9 cellular contexts compared by ENCODE assay signal in genomic region chr15:96416934-96417759, GRCh38.
A peak's percentile ranks its signal among the peaks of the same experiment; 100 is the strongest.
DNase-seq lines count a peak whose midpoint lies in the region; ATAC-seq and TF ChIP-seq lines count a peak whose summit lies in the region.
"Had no signal": no experiment of that assay in that cellular context is flagged by ENCODE, and none has a peak within 500 bp of the region (broad histone marks: within the 10 kb centered on the region; RNA-seq: fewer than 3 reads in every experiment).

No MANE protein-coding gene starts in this region.

- H3K4me1 ChIP-seq in SK-N-SH (ENCODE audit: control insufficient read depth in 1 of 2, insufficient read depth in 2 of 2, low read depth in 1 of 2, low read length in 1 of 2) (peaks cover 0 to 6% of the 10 kb centered on the region in 2 experiments; a peak in 1 of 4 replicates), left lung (peaks cover 0 to 10% of the 10 kb centered on the region in 2 donors), thoracic aorta (ENCODE audit: control insufficient read depth in 1 of 2, low read depth in 2 of 2) (peaks cover 7 to 19% of the 10 kb centered on the region in 2 donors)

- no peaks in the 10 kb centered on the region for H3F3A ChIP-seq in SK-N-SH (replicated peaks; ENCODE audit: insufficient read depth)

- DNase-seq in SK-N-SH (no peak), ecto neural progenitor cell (ENCODE audit: low spot score) (peak; percentile 70), left lung (peak in 1 of 2 donors; percentile 68), thoracic aorta (ENCODE audit: low spot score) (no peak), NCI-H2171 treated with DMSO at 0.1 percent for 48 hours (lab: John Stamatoyannopoulos, UW) (no peak), GDM1 (lab: John Stamatoyannopoulos, UW) (no peak)
- DNase-seq in activated T-cell treated with anti-CD3 and anti-CD28 coated beads, Interleukin-2, amount 50 U/mL, for 48 hours, result no peak
- DNase-seq: NCI-H2107 had no signal

- no peak for TF ChIP-seq EP300 in SK-N-SH (IDR thresholded peaks at IDR 0.05; ENCODE audit: borderline replicate concordance in 1 of 2, low read depth in 1 of 2, low read length in 1 of 2)

- H3K4me2 ChIP-seq in SK-N-SH, result peak overlapping the region; percentile 57; the same call in 1 of the 2 replicates

- H3K9me3 ChIP-seq in SK-N-SH (no peaks in the 10 kb centered on the region), left lung (no peaks in the 10 kb centered on the region), thoracic aorta (no peaks in the 10 kb centered on the region)

- no peak for ATAC-seq in SK-N-SH treated with all-trans-retinoic acid at 6 μM for 48 hours
- peak; percentile 33 for ATAC-seq in left lung
- no peak for ATAC-seq in thoracic aorta (ENCODE audit: insufficient number of reproducible peaks, low FRiP score, low read depth)

- no peak overlapping the region for H3K9ac ChIP-seq in SK-N-SH

- intact Hi-C loops in left lung (cut with DNase I), result no loop called here

- H2AFZ ChIP-seq in SK-N-SH (ENCODE audit: low read depth), result no peak overlapping the region

- WGBS in SK-N-SH (ENCODE audit: low lambda C conversion rate), result 3% methylated on average over 42 of the region's 51 CpGs

- H3K4me3 ChIP-seq in SK-N-SH (ENCODE audit: low read depth in 2 of 2, low read length in 1 of 2) (no peak overlapping the region), left lung (no peak overlapping the region), thoracic aorta (peak overlapping the region; percentile 53)

- H3K27ac ChIP-seq in SK-N-SH (ENCODE audit: low read depth in 2 of 2, low read length in 1 of 2), result no peak overlapping the region
- H3K27ac ChIP-seq in left lung, result no peak overlapping the region
- H3K27ac ChIP-seq in thoracic aorta, result no peak overlapping the region

- H3K9me2 ChIP-seq in SK-N-SH, result no peaks in the 10 kb centered on the region

- no peaks in the 10 kb centered on the region for H3K79me2 ChIP-seq in SK-N-SH (ENCODE audit: insufficient read depth)

- no peak for TF ChIP-seq CTCF in SK-N-SH (IDR thresholded peaks at IDR 0.05)
- no peak for TF ChIP-seq CTCF in left lung (IDR thresholded peaks at IDR 0.05)
- TF ChIP-seq CTCF in thoracic aorta (IDR thresholded peaks at IDR 0.05), result no peak

- no peaks in the 10 kb centered on the region for H3K36me3 ChIP-seq in SK-N-SH (replicated peaks in 1 of 2; ENCODE audit: control insufficient read depth in 1 of 2, insufficient read depth in 2 of 2, low read length in 1 of 2)
- H3K36me3 ChIP-seq in left lung, result no peaks in the 10 kb centered on the region
- no peaks in the 10 kb centered on the region for H3K36me3 ChIP-seq in thoracic aorta

- H3K27me3 ChIP-seq in SK-N-SH (ENCODE audit: insufficient read depth), result peaks cover 48% of the 10 kb centered on the region; the same call in 1 of the 2 replicates
- H3K27me3 ChIP-seq in left lung, result peaks cover 95 to 100% of the 10 kb centered on the region in 2 donors
- peaks cover 42% of the 10 kb centered on the region for H3K27me3 ChIP-seq in thoracic aorta (replicated peaks; ENCODE audit: insufficient read depth)

- POLR2A ChIA-PET in SK-N-SH (lab: Yijun Ruan, JAX), result no interaction called here

- TF ChIP-seq RAD21 in SK-N-SH (IDR thresholded peaks at IDR 0.05; ENCODE audit: low read length), result no peak

- H4K20me1 ChIP-seq in SK-N-SH (ENCODE audit: insufficient read depth), result no peaks in the 10 kb centered on the region

- CTCF ChIA-PET in SK-N-SH (lab: Yijun Ruan, JAX), result interaction anchor here (0.9 kb wide), 1 partner anchor 168 kb away, joined by 5 read pairs; no protein-coding TSS in a partner anchor

TF ChIP-seq in SK-N-SH, 30 proteins besides CTCF, POLR2A, EP300 and RAD21:
- TF ChIP-seq RCOR1 (IDR thresholded peaks at IDR 0.05; ENCODE audit: low read length), result no peak
- TF ChIP-seq MXI1 (IDR thresholded peaks at IDR 0.05; ENCODE audit: low read depth, low read length), result no peak
- no peak for TF ChIP-seq TCF12 (IDR thresholded peaks at IDR 0.05)
- TF ChIP-seq GATA2 (CRISPR knock-in tag; IDR thresholded peaks at IDR 0.05), result no peak
- TF ChIP-seq USF2 (IDR thresholded peaks at IDR 0.05; ENCODE audit: borderline replicate concordance, low read depth, low read length), result no peak
- no peak for TF ChIP-seq ZBTB33 (IDR thresholded peaks at IDR 0.05; ENCODE audit: borderline replicate concordance, low read depth)
- TF ChIP-seq CHD2 (IDR thresholded peaks at IDR 0.05; ENCODE audit: low read length, partially characterized antibody), result no peak
- TF ChIP-seq FOSL2 (IDR thresholded peaks at IDR 0.05; ENCODE audit: borderline replicate concordance, low read depth), result no peak

TF ChIP-seq in SK-N-SH treated with all-trans-retinoic acid at 6 μM for 48 hours, 23 proteins besides CTCF, POLR2A, EP300 and RAD21:
- TF ChIP-seq CSRNP3 (CRISPR knock-in tag; IDR thresholded peaks at IDR 0.05) (no peak), GLIS3 (CRISPR knock-in tag; IDR thresholded peaks at IDR 0.05) (no peak), PPARA (CRISPR knock-in tag; IDR thresholded peaks at IDR 0.05; ENCODE audit: borderline replicate concordance) (no peak), TSHZ2 (CRISPR knock-in tag; IDR thresholded peaks at IDR 0.05) (no peak), OSR1 (CRISPR knock-in tag; IDR thresholded peaks at IDR 0.05) (no peak), RARB (CRISPR knock-in tag; IDR thresholded peaks at IDR 0.05) (no peak), ISL1 (CRISPR knock-in tag; IDR thresholded peaks at IDR 0.05) (no peak), TOX (CRISPR knock-in tag; IDR thresholded peaks at IDR 0.05; ENCODE audit: borderline replicate concordance) (no peak), ESRRG (CRISPR knock-in tag; IDR thresholded peaks at IDR 0.05) (no peak), ZNF8 (CRISPR knock-in tag; IDR thresholded peaks at IDR 0.05) (no peak), CREB5 (CRISPR knock-in tag; IDR thresholded peaks at IDR 0.05; ENCODE audit: low read depth) (no peak)
TF ChIP-seq in SK-N-SH treated with all-trans-retinoic acid at 6 μM for 48 hours: peak in this region for 0.
